17 cellular contexts compared by ENCODE assay signal in the genomic region with DNA sequence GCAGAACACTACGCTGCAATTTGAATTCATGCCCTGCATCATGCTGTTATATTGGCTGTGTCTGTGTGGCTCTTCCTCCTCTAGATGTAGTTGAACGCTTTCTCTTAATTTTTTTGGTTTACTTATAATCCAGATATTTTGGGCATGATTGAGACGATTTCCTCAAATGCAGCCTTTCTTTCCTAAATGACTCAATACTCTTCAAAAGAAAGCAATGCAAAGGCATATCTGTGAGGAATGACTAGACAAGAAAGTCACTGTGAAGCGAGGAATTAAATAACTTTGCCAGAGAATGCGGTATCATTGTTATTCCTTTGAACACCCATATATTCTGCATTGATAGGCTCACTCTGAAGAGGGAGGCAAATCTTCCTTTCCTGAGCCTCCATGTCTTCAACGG.
"Had no signal": no experiment of that assay in that cellular context is flagged by ENCODE, and none has a peak within 500 bp of the region (broad histone marks: within the 10 kb centered on the region; RNA-seq: fewer than 3 reads in every experiment).

No MANE protein-coding gene starts in this region.

- H3K36me3 ChIP-seq: ascending aorta, colonic mucosa, esophagus squamous epithelium, left lung, stomach, suprapubic skin, tibial nerve, uterus had no signal

- DNase-seq: activated CD4-positive, alpha-beta memory T cell treated with anti-CD3 and anti-CD28 coated beads for 36 hours; activated CD4-positive, alpha-beta T cell treated with anti-CD3 and anti-CD28 coated beads for 48 hours; activated effector memory CD4-positive, alpha-beta T cell treated with anti-CD3 and anti-CD28 coated beads, Interleukin-2, amount 50 U/mL, for 16 hours; activated naive CD4-positive, alpha-beta T cell treated with anti-CD3 and anti-CD28 coated beads, Interleukin-2, amount 10 ng/mL, durations not matched to agents 7 days and 5 days; activated T-cell treated with anti-CD3 and anti-CD28 coated beads, Interleukin-2, amount 50 U/mL, for 72 hours; colonic mucosa; esophagus squamous epithelium; left lung; naive thymus-derived CD8-positive, alpha-beta T cell; stimulated activated CD4-positive, alpha-beta T cell treated with anti-CD3 and anti-CD28 coated beads, Interleukin-2, amount 100 ng/mL, for 24 hours; stomach; uterus had no signal

- H3K4me3 ChIP-seq: ascending aorta, colonic mucosa, esophagus squamous epithelium, left lung, lung, stomach, suprapubic skin, tibial nerve, uterus had no signal

- H3K4me1 ChIP-seq: ascending aorta, colonic mucosa, esophagus squamous epithelium, left lung, stomach, suprapubic skin, tibial nerve, uterus had no signal

- H3K9me3 ChIP-seq: ascending aorta, colonic mucosa, esophagus squamous epithelium, suprapubic skin, uterus had no signal

- H3K27me3 ChIP-seq: ascending aorta, colonic mucosa, left lung, stomach, suprapubic skin, tibial nerve, uterus had no signal

- H3K27ac ChIP-seq: ascending aorta, colonic mucosa, esophagus squamous epithelium, left lung, stomach, suprapubic skin, tibial nerve, uterus had no signal

- FAIRE-seq: bronchial epithelial cell had no signal
